1 cellular context compared by ENCODE assay signal in genomic region chr9:72557549-72557948, GRCh38.
TF ChIP-seq lines count a peak whose summit lies in the region.

No MANE protein-coding gene starts in this region.

TF ChIP-seq in K562, 482 proteins besides CTCF, POLR2A, EP300 and RAD21 (continued from another document and continues in another):
- TF ChIP-seq PATZ1 (CRISPR knock-in tag; IDR thresholded peaks at IDR 0.05; ENCODE audit: borderline replicate concordance) = no peak
- peak; percentile 18; the same call in 1 of the 2 replicates for TF ChIP-seq BACH1 (tag; IDR thresholded peaks at IDR 0.05)
- peak; percentile 58; the same call in 1 of the 2 replicates for TF ChIP-seq ARID3A (IDR thresholded peaks at IDR 0.05; ENCODE audit: borderline replicate concordance, low read depth, low read length)
- TF ChIP-seq ZNF232 (CRISPR knock-in tag; IDR thresholded peaks at IDR 0.05) = no peak
- TF ChIP-seq FOSL1 (tag; conservative IDR thresholded peaks at IDR 0.05) = peak; percentile 92
- no peak for TF ChIP-seq SIRT6 (IDR thresholded peaks at IDR 0.05; ENCODE audit: low read depth, low read length)
- TF ChIP-seq HLTF (IDR thresholded peaks at IDR 0.05) = no peak
- no peak for TF ChIP-seq RREB1 (CRISPR knock-in tag; IDR thresholded peaks at IDR 0.05)
- TF ChIP-seq CGGBP1 (CRISPR knock-in tag; IDR thresholded peaks at IDR 0.05) = no peak
- no peak for TF ChIP-seq MCM5 (IDR thresholded peaks at IDR 0.05; ENCODE audit: low read depth)
- TF ChIP-seq ETV5 (CRISPR knock-in tag; IDR thresholded peaks at IDR 0.05; ENCODE audit: low read depth) = no peak
- TF ChIP-seq TCF7 (IDR thresholded peaks at IDR 0.05; ENCODE audit: borderline replicate concordance) = no peak
- TF ChIP-seq RCOR1 (IDR thresholded peaks at IDR 0.05; ENCODE audit: borderline replicate concordance in 1 of 2, low read depth in 2 of 2, low read length in 2 of 2) = peak in 1 of 2 experiments; percentile 74; a peak in 1 of 4 replicates
- TF ChIP-seq TARDBP (IDR thresholded peaks at IDR 0.05) = no peak
- TF ChIP-seq NCOA4 (IDR thresholded peaks at IDR 0.05; ENCODE audit: partially characterized antibody) = no peak
- TF ChIP-seq E2F3 (CRISPR knock-in tag; IDR thresholded peaks at IDR 0.05) = no peak
- TF ChIP-seq KLF1 (tag; IDR thresholded peaks at IDR 0.05) = no peak
- TF ChIP-seq ZNF644 (tag; IDR thresholded peaks at IDR 0.05; ENCODE audit: low read depth) = no peak
- no peak for TF ChIP-seq ZFP91 (CRISPR knock-in tag; IDR thresholded peaks at IDR 0.05)
- TF ChIP-seq ELK3 (CRISPR knock-in tag; IDR thresholded peaks at IDR 0.05) = no peak
- no peak for TF ChIP-seq ZNF77 (CRISPR knock-in tag; IDR thresholded peaks at IDR 0.05)
- TF ChIP-seq SNIP1 (IDR thresholded peaks at IDR 0.05; ENCODE audit: low read depth) = no peak
- TF ChIP-seq MGA (IDR thresholded peaks at IDR 0.05) = peak; percentile 62
- no peak for TF ChIP-seq HMGXB4 (CRISPR knock-in tag; IDR thresholded peaks at IDR 0.05)
- no peak for TF ChIP-seq JUNB (CRISPR knock-in tag; conservative IDR thresholded peaks at IDR 0.05)
- TF ChIP-seq NBN (IDR thresholded peaks at IDR 0.05; ENCODE audit: low read depth) = no peak
